Comparison of ENCODE assay signal across 12 cellular contexts in genomic region chr2:122236152-122236892, GRCh38.
DNase-seq lines count a peak whose midpoint lies in the region; ATAC-seq and TF ChIP-seq lines count a peak whose summit lies in the region.
"Had no signal": no experiment of that assay in that cellular context is flagged by ENCODE, and none has a peak within 500 bp of the region (broad histone marks: within the 10 kb centered on the region; RNA-seq: fewer than 3 reads in every experiment).

No MANE protein-coding gene starts in this region.

- H3K27ac ChIP-seq in PC-3 (ENCODE audit: low read length) (peak overlapping the region; percentile 81), colonic mucosa (no peak overlapping the region)
- H3K27ac ChIP-seq: SJCRH30 had no signal

- H3K4me3 ChIP-seq in PC-3 (ENCODE audit: low read length): no peak overlapping the region
- H3K4me3 ChIP-seq in colonic mucosa: no peak overlapping the region
- H3K4me3 ChIP-seq: SJCRH30 had no signal

- H4K20me1 ChIP-seq in PC-3 (ENCODE audit: low read length): no peaks in the 10 kb centered on the region

- H3F3A ChIP-seq in PC-3 (ENCODE audit: low read length, unreplicated experiment): peaks cover 5% of the 10 kb centered on the region

- H3K9me2 ChIP-seq in PC-3 (replicated peaks; ENCODE audit: low read length): no peaks in the 10 kb centered on the region

- H3K36me3 ChIP-seq in PC-3 (ENCODE audit: low read depth, low read length): no peaks in the 10 kb centered on the region
- no peaks in the 10 kb centered on the region for H3K36me3 ChIP-seq in colonic mucosa
- H3K36me3 ChIP-seq: SJCRH30 had no signal

- peak overlapping the region; percentile 25; the same call in 1 of the 2 replicates for H2AFZ ChIP-seq in PC-3 (ENCODE audit: low read length)

- POLR2A ChIA-PET in PC-3 (lab: Charles Lee; ENCODE audit: unreplicated experiment) (no interaction called here), GM10248 (lab: Yijun Ruan, JAX) (no interaction called here)

- H3K27me3 ChIP-seq in PC-3 (ENCODE audit: low read length) (0 out of 2 replicates have a peak, but pooled peaks cover 3% of the 10 kb centered on the region), colonic mucosa (no peaks in the 10 kb centered on the region)

- H3K9me3 ChIP-seq in PC-3 (ENCODE audit: low read length): no peaks in the 10 kb centered on the region
- H3K9me3 ChIP-seq in colonic mucosa: no peaks in the 10 kb centered on the region
- H3K9me3 ChIP-seq: SJCRH30 had no signal

- intact Hi-C loops in PC-3 (cut with micrococcal nuclease) (no loop called here), colonic mucosa (cut with DNase I) (no loop called here)

- DNase-seq in GOT3 (lab: John Stamatoyannopoulos, UW) (peak; percentile 80), PC-3 (peak; percentile 98), fibroblast of gingiva (ENCODE audit: low read depth) (peak; percentile 77), stromal cell of bone marrow (ENCODE audit: low read depth) (peak; percentile 45), GM10248 (ENCODE audit: extremely low spot score) (no peak), colonic mucosa (no peak)
- DNase-seq: activated CD8-positive, alpha-beta T cell treated with anti-CD3 and anti-CD28 coated beads, Interleukin-2, amount 10 ng/mL, durations not matched to agents 7 days and 5 days; GDM1; NCI-H1092; SJCRH30 had no signal

- H3K79me2 ChIP-seq in PC-3 (ENCODE audit: low read length): no peaks in the 10 kb centered on the region

- no peak overlapping the region for H3K9ac ChIP-seq in PC-3 (ENCODE audit: low read length)
- H3K9ac ChIP-seq in colonic mucosa (ENCODE audit: low read depth in 2 of 2, low read length in 2 of 2): no peak overlapping the region

- BruUV-seq in PC-3 (replicated peaks; lab: Mats Ljungman, UMichigan): no TSS peak

- peak; percentile 72 for ATAC-seq in PC-3
- ATAC-seq in GM18868 (IDR thresholded peaks at IDR 0.05; ENCODE audit: unreplicated experiment): no peak
- no peak for ATAC-seq in HG02973 (IDR thresholded peaks at IDR 0.05; ENCODE audit: unreplicated experiment)
- ATAC-seq: activated CD8-positive, alpha-beta T cell treated with anti-CD3 and anti-CD28 coated beads, Interleukin-2, amount 10 ng/mL, durations not matched to agents 7 days and 5 days had no signal

- CTCF ChIA-PET in PC-3 (lab: Charles Lee) (no interaction called here), GM10248 (lab: Yijun Ruan, JAX) (no interaction called here)

- H3K4me2 ChIP-seq in PC-3 (ENCODE audit: low read length): peak overlapping the region; percentile 55

- H3K4me1 ChIP-seq in PC-3 (ENCODE audit: insufficient read depth, low read length) (peaks cover 37% of the 10 kb centered on the region), colonic mucosa (no peaks in the 10 kb centered on the region)
- H3K4me1 ChIP-seq: SJCRH30 had no signal

- no peak for TF ChIP-seq CTCF in PC-3 (conservative IDR thresholded peaks at IDR 0.05; ENCODE audit: low read depth, low read length)
- no peak for TF ChIP-seq CTCF in GM10248 (IDR thresholded peaks at IDR 0.05; ENCODE audit: control extremely low read depth, extremely low read depth, low read depth, missing control alignments)
- TF ChIP-seq CTCF in colonic mucosa (IDR thresholded peaks at IDR 0.05): no peak

Comparison
In these comparisons a context has a peak if more than half of its experiments do, and no peak if none do; other contexts are left out.
1. DNase-seq: peak in GOT3 (single experiment), PC-3 (single experiment), fibroblast of gingiva (single experiment) and stromal cell of bone marrow (single experiment); none in GM10248 (single experiment) and colonic mucosa (single experiment).